In genomic region chr7:49327155-49327554, GRCh38 we compare ENCODE assay signal across 33 cellular contexts.
"Had no signal": no experiment of that assay in that cellular context is flagged by ENCODE, and none has a peak within 500 bp of the region (broad histone marks: within the 10 kb centered on the region; RNA-seq: fewer than 3 reads in every experiment).

No MANE protein-coding gene starts in this region.

- H3K9me3 ChIP-seq: ascending aorta, gastrocnemius medialis had no signal

- H3K36me3 ChIP-seq: ascending aorta, esophagus muscularis mucosa, gastrocnemius medialis had no signal

- H3K27me3 Mint-ChIP-seq: activated CD4-positive, alpha-beta memory T cell treated with anti-CD3 and anti-CD28 coated beads, Interleukin-2, amount 10 ng/mL, durations not matched to agents 7 days and 5 days; activated CD4-positive, alpha-beta T cell treated with anti-CD3 and anti-CD28 coated beads for 36 hours; activated CD4-positive, alpha-beta T cell treated with anti-CD3 and anti-CD28 coated beads, Interleukin-2, amount 10 ng/mL, durations not matched to agents 7 days and 5 days; activated naive CD4-positive, alpha-beta T cell treated with anti-CD3 and anti-CD28 coated beads, Interleukin-2, amount 10 ng/mL, durations not matched to agents 7 days and 5 days; activated naive CD8-positive, alpha-beta T cell treated with anti-CD3 and anti-CD28 coated beads, Interleukin-2, amount 10 ng/mL, durations not matched to agents 7 days and 5 days; activated T-cell treated with anti-CD3 and anti-CD28 coated beads, Interleukin-2, amount 50 U/mL, for 24 hours; brain; central memory CD8-positive, alpha-beta T cell; effector memory CD8-positive, alpha-beta T cell; T-helper 17 cell had no signal

- H3K4me3 ChIP-seq: ascending aorta, esophagus muscularis mucosa, gastrocnemius medialis had no signal

- H3K36me3 Mint-ChIP-seq: activated naive CD4-positive, alpha-beta T cell treated with anti-CD3 and anti-CD28 coated beads, Interleukin-2, amount 10 ng/mL, durations not matched to agents 7 days and 5 days; activated naive CD4-positive, alpha-beta T cell treated with anti-CD3 and anti-CD28 coated beads, Interleukin-2, amount 50 U/mL, for 72 hours; activated naive CD8-positive, alpha-beta T cell treated with anti-CD3 and anti-CD28 coated beads, Interleukin-2, amount 10 ng/mL, durations not matched to agents 7 days and 5 days; brain had no signal

- H3K4me1 ChIP-seq: ascending aorta, esophagus muscularis mucosa, foreskin keratinocyte, gastrocnemius medialis had no signal

- H3K9me3 Mint-ChIP-seq: activated CD4-positive, alpha-beta T cell treated with anti-CD3 and anti-CD28 coated beads, Interleukin-2, amount 10 ng/mL, durations not matched to agents 7 days and 5 days had no signal

- H3K27ac Mint-ChIP-seq: activated CD4-positive, alpha-beta memory T cell treated with anti-CD3 and anti-CD28 coated beads, Interleukin-2, amount 10 ng/mL, durations not matched to agents 7 days and 5 days; activated CD4-positive, alpha-beta T cell treated with anti-CD3 and anti-CD28 coated beads for 36 hours; activated CD4-positive, alpha-beta T cell treated with anti-CD3 and anti-CD28 coated beads, Interleukin-2, amount 10 ng/mL, durations not matched to agents 7 days and 5 days; activated naive CD4-positive, alpha-beta T cell treated with anti-CD3 and anti-CD28 coated beads, Interleukin-2, amount 10 ng/mL, durations not matched to agents 7 days and 5 days; activated naive CD4-positive, alpha-beta T cell treated with anti-CD3 and anti-CD28 coated beads, Interleukin-2, amount 50 U/mL, for 72 hours; activated naive CD8-positive, alpha-beta T cell treated with anti-CD3 and anti-CD28 coated beads, Interleukin-2, amount 10 ng/mL, durations not matched to agents 7 days and 5 days; activated T-cell treated with anti-CD3 and anti-CD28 coated beads, Interleukin-2, amount 50 U/mL, for 24 hours; activated T-cell treated with anti-CD3 and anti-CD28 coated beads, Interleukin-2, amount 50 U/mL, for 72 hours; brain; effector memory CD8-positive, alpha-beta T cell; T-helper 17 cell; T-helper 2 cell treated with Interferon-gamma antibody and Interleukin-4, amounts not matched to agents 5 μg/mL and 100 μg/mL, for 36 hours had no signal

- H3K4me1 Mint-ChIP-seq: activated CD4-positive, alpha-beta memory T cell treated with anti-CD3 and anti-CD28 coated beads, Interleukin-2, amount 10 ng/mL, durations not matched to agents 7 days and 5 days; activated CD4-positive, alpha-beta T cell treated with anti-CD3 and anti-CD28 coated beads for 36 hours; activated CD4-positive, alpha-beta T cell treated with anti-CD3 and anti-CD28 coated beads, Interleukin-2, amount 10 ng/mL, durations not matched to agents 7 days and 5 days; activated naive CD4-positive, alpha-beta T cell treated with anti-CD3 and anti-CD28 coated beads, Interleukin-2, amount 10 ng/mL, durations not matched to agents 7 days and 5 days; activated naive CD8-positive, alpha-beta T cell treated with anti-CD3 and anti-CD28 coated beads, Interleukin-2, amount 10 ng/mL, durations not matched to agents 7 days and 5 days; brain; central memory CD8-positive, alpha-beta T cell; T-helper 17 cell had no signal

- ATAC-seq: activated CD4-positive, alpha-beta T cell treated with anti-CD3 and anti-CD28 coated beads for 36 hours; activated naive CD4-positive, alpha-beta T cell treated with anti-CD3 and anti-CD28 coated beads, Interleukin-2, amount 50 U/mL, for 72 hours; activated T-cell treated with anti-CD3 and anti-CD28 coated beads, Interleukin-2, amount 50 U/mL, for 72 hours; effector memory CD8-positive, alpha-beta T cell; foreskin keratinocyte; gastrocnemius medialis; T-helper 17 cell had no signal

- FAIRE-seq: bronchial epithelial cell, colon had no signal

- H3K27me3 ChIP-seq: ascending aorta, esophagus muscularis mucosa, foreskin keratinocyte, gastrocnemius medialis had no signal

- H3K4me3 Mint-ChIP-seq: activated CD4-positive, alpha-beta memory T cell treated with anti-CD3 and anti-CD28 coated beads, Interleukin-2, amount 10 ng/mL, durations not matched to agents 7 days and 5 days; activated CD4-positive, alpha-beta T cell treated with anti-CD3 and anti-CD28 coated beads for 36 hours; activated CD4-positive, alpha-beta T cell treated with anti-CD3 and anti-CD28 coated beads, Interleukin-2, amount 10 ng/mL, durations not matched to agents 7 days and 5 days; activated naive CD4-positive, alpha-beta T cell treated with anti-CD3 and anti-CD28 coated beads, Interleukin-2, amount 10 ng/mL, durations not matched to agents 7 days and 5 days; activated naive CD8-positive, alpha-beta T cell treated with anti-CD3 and anti-CD28 coated beads, Interleukin-2, amount 10 ng/mL, durations not matched to agents 7 days and 5 days; activated T-cell treated with anti-CD3 and anti-CD28 coated beads, Interleukin-2, amount 50 U/mL, for 24 hours; activated T-cell treated with anti-CD3 and anti-CD28 coated beads, Interleukin-2, amount 50 U/mL, for 72 hours; brain; central memory CD8-positive, alpha-beta T cell; effector memory CD8-positive, alpha-beta T cell; T-helper 17 cell; T-helper 2 cell treated with Interferon-gamma antibody and Interleukin-4, amounts not matched to agents 5 μg/mL and 100 μg/mL, for 36 hours had no signal

- H3K27ac ChIP-seq: ascending aorta, esophagus muscularis mucosa, foreskin keratinocyte, gastrocnemius medialis had no signal

- DNase-seq: activated CD4-positive, alpha-beta memory T cell treated with anti-CD3 and anti-CD28 coated beads, Interleukin-2, amount 10 ng/mL, durations not matched to agents 7 days and 5 days; activated CD4-positive, alpha-beta T cell treated with anti-CD3 and anti-CD28 coated beads for 36 hours; activated CD4-positive, alpha-beta T cell treated with anti-CD3 and anti-CD28 coated beads, Interleukin-2, amount 10 ng/mL, durations not matched to agents 7 days and 5 days; activated CD4-positive, alpha-beta T cell treated with anti-CD3 and anti-CD28 coated beads, Interleukin-2, amount 50 U/mL, for 4 hours; activated CD4-positive, CD25-positive, alpha-beta regulatory T cell; activated CD4-positive, CD25-positive, alpha-beta regulatory T cell treated with anti-CD3 and anti-CD28 coated beads, Interleukin-2, amount 50 U/mL, for 72 hours; activated CD8-positive, alpha-beta memory T cell treated with anti-CD3 and anti-CD28 coated beads, Interleukin-2, amount 50 U/mL, for 48 hours; activated gamma-delta T cell; activated naive CD4-positive, alpha-beta T cell; activated naive CD4-positive, alpha-beta T cell treated with anti-CD3 and anti-CD28 coated beads, Interleukin-2, amount 10 ng/mL, durations not matched to agents 7 days and 5 days; activated naive CD8-positive, alpha-beta T cell treated with anti-CD3 and anti-CD28 coated beads, Interleukin-2, amount 10 ng/mL, durations not matched to agents 7 days and 5 days; activated T-cell treated with anti-CD3 and anti-CD28 coated beads for 4 hours; activated T-cell treated with anti-CD3 and anti-CD28 coated beads, Interleukin-2, amount 50 U/mL, for 24 hours; activated T-cell treated with anti-CD3 and anti-CD28 coated beads, Interleukin-2, amount 50 U/mL, for 72 hours; cortex of kidney; dermis blood vessel endothelial cell; effector CD4-positive, alpha-beta T cell; effector memory CD8-positive, alpha-beta T cell; erythroblast; foreskin keratinocyte; gastrocnemius medialis; glutamatergic neuron; T-helper 1 cell; T-helper 17 cell; T1000 had no signal
